ENCODE assay signal across 1 cellular context in genomic region chr3:9891072-9891622, GRCh38.
TF ChIP-seq lines count a peak whose summit lies in the region.

No MANE protein-coding gene starts in this region.

TF ChIP-seq in HCT116, 20 proteins besides CTCF, POLR2A, EP300 and RAD21 (continued from another document):
- no peak for TF ChIP-seq ZBTB33 (IDR thresholded peaks at IDR 0.05; ENCODE audit: extremely low read depth, insufficient replicate concordance, low read length)
- TF ChIP-seq SP1 (IDR thresholded peaks at IDR 0.05; ENCODE audit: low read depth): no peak
- TF ChIP-seq EZH2 (IDR thresholded peaks at IDR 0.05): no peak
- no peak for TF ChIP-seq CEBPB (IDR thresholded peaks at IDR 0.05; ENCODE audit: low read depth)
- no peak for TF ChIP-seq EZH2phosphoT487 (IDR thresholded peaks at IDR 0.05; ENCODE audit: borderline replicate concordance)
